10 cellular contexts compared by ENCODE assay signal in the genomic region with DNA sequence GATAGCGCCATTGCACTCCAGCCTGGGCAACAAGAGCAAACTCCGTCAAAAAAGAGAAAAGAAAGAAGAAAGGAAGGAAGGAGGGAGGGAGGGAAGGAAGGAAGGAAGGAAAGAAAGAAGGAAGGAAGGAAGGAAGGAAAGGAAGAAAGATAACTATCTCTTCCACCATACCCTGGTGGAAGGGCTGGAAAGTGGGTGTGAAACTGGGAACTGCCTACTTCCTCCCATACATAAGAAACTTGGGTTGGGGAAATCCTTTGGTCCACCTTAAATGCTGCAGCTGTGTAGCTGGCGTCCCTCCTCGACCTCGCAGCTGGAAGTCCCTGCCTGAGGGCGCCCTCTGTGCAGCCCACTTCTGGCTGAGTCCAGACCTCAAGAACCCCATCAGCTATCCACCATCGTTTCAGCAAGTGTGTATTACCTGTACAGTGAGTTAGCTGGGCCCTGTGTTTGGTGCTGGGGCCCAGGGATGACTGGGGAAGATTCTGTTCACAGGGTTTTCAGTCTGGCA. TPM values are rescaled to one million over a fixed set of nuclear protein-coding genes. Genes with fewer than 3 reads are reported as not detected.
A peak's percentile ranks its signal among the peaks of the same experiment; 100 is the strongest.
DNase-seq lines count a peak whose midpoint lies in the region; ATAC-seq, FAIRE-seq and TF ChIP-seq lines count a peak whose summit lies in the region.
"Had no signal": no experiment of that assay in that cellular context is flagged by ENCODE, and none has a peak within 500 bp of the region (broad histone marks: within the 10 kb centered on the region; RNA-seq: fewer than 3 reads in every experiment).

No MANE protein-coding gene starts in this region.

- H3K36me3 ChIP-seq in Panc1 (ENCODE audit: control insufficient read depth, insufficient read depth, low read length) (no peaks in the 10 kb centered on the region), psoas muscle (ENCODE audit: insufficient read depth in 1 of 2, low read depth in 1 of 2) (no peaks in the 10 kb centered on the region)

- DNase-seq in GM18507 (ENCODE audit: extremely low spot score, insufficient read length, low read depth): no peak
- no peak for DNase-seq in Panc1 (ENCODE audit: low read depth, low spot score)
- peak; percentile 62 for DNase-seq in fibroblast of villous mesenchyme (ENCODE audit: low read depth)
- DNase-seq in psoas muscle: peak; percentile 28 to 58
- DNase-seq in NCI-H187 treated with DMSO at 0.1 percent for 48 hours (lab: John Stamatoyannopoulos, UW): no peak
- DNase-seq in NCI-H2029 treated with DMSO at 0.1 percent for 48 hours (lab: John Stamatoyannopoulos, UW): no peak
- DNase-seq: stimulated activated naive CD4-positive, alpha-beta T cell treated with Interleukin-2 at 50 U/mL for 16 hours had no signal

- 36 to 42% (median 40%) methylated on average over 7 of the region's 7 CpGs for WGBS in psoas muscle, 3 donors

- CTCF ChIA-PET in Panc1 (lab: Charles Lee): interaction anchor here (1.0 kb wide), 1 partner anchor 27 kb away, joined by 3 read pairs; no protein-coding TSS in a partner anchor

- TF ChIP-seq CTCF in Panc1 (IDR thresholded peaks at IDR 0.05) (no peak), fibroblast of villous mesenchyme (IDR thresholded peaks at IDR 0.05; ENCODE audit: insufficient read depth, low read depth, low read length) (no peak), psoas muscle (IDR thresholded peaks at IDR 0.05) (no peak)

- H3K9me3 ChIP-seq in Panc1 (ENCODE audit: control insufficient read depth, insufficient read depth, low read depth, low read length) (no peaks in the 10 kb centered on the region), psoas muscle (no peaks in the 10 kb centered on the region)

- H3K4me3 ChIP-seq in Panc1 (ENCODE audit: low read depth in 2 of 2, low read length in 2 of 2) (no peak overlapping the region), fibroblast of villous mesenchyme (ENCODE audit: low read depth, low read length) (peak overlapping the region; percentile 37), psoas muscle (peak overlapping the region; percentile 33)

- ATAC-seq in Panc1 (peak; percentile 12), psoas muscle (no peak), HG03280 (IDR thresholded peaks at IDR 0.05; ENCODE audit: unreplicated experiment) (no peak)
- ATAC-seq: activated CD4-positive, CD25-positive, alpha-beta regulatory T cell treated with anti-CD3 and anti-CD28 coated beads, Interleukin-2, amount 50 U/mL, for 24 hours had no signal

- POLR2A ChIA-PET in Panc1 (lab: Charles Lee): interaction anchor here (0.6 kb wide), 1 partner anchor 16 kb away, joined by 6 read pairs; no protein-coding TSS in a partner anchor

- intact Hi-C loops in Panc1 (cut with micrococcal nuclease; ENCODE audit: unreplicated experiment) (no loop called here), psoas muscle (cut with DNase I) (no loop called here)

- FAIRE-seq in GM18507 (lab: Jason Lieb, UNC): peak; percentile 69

- BruUV-seq in Panc1 (replicated peaks; lab: Mats Ljungman, UMichigan): TSS peak; percentile 89

- H3K27ac ChIP-seq in Panc1 (ENCODE audit: low read length) (peak overlapping the region; percentile 57), psoas muscle (peak overlapping the region; percentile 72)

- in situ Hi-C loops in Panc1 (cut with HindIII; ENCODE audit: low pct_unique_long_range_greater_than_20kb, low sequenced_read_pairs): no loop called here

- H3K27me3 ChIP-seq in Panc1 (ENCODE audit: control insufficient read depth, insufficient read depth, low read length): no peaks in the 10 kb centered on the region
- no peaks in the 10 kb centered on the region for H3K27me3 ChIP-seq in psoas muscle (ENCODE audit: insufficient read depth in 3 of 3, low read length in 2 of 3)

- H3K4me1 ChIP-seq in Panc1 (ENCODE audit: control insufficient read depth, insufficient read depth, low read length): peaks cover 12% of the 10 kb centered on the region
- H3K4me1 ChIP-seq in psoas muscle: peaks cover 26% of the 10 kb centered on the region

RNA-seq across cellular contexts. Expression of a gene that starts 4.6 kb away (rescaled TPM):
- total RNA-seq in Panc1 (2021; ENCODE audit: unreplicated experiment) (1.9 TPM), fibroblast of villous mesenchyme (0.97 and 5.2 TPM in 2 replicates), psoas muscle (1 to 10 TPM; 2.0 to 6.2 (median 3.3) TPM)
- polyA plus RNA-seq in Panc1 (2012; ENCODE audit: insufficient read length): 1.7 TPM
- polyA plus RNA-seq in psoas muscle: 1 to 10 TPM; 3.1 to 5.2 (median 3.7) TPM

RNA-seq across cellular contexts. Expression of a gene that starts 8.7 kb away (rescaled TPM):
- total RNA-seq in Panc1 (2021; ENCODE audit: unreplicated experiment) (0.57 TPM), fibroblast of villous mesenchyme (0.43 TPM in 1 of 2 replicates, not detected in the other), psoas muscle (under 1 TPM; 0.77 to 0.89 (median 0.82) TPM)
- not detected for polyA plus RNA-seq in Panc1 (2012; ENCODE audit: insufficient read length)
- polyA plus RNA-seq in psoas muscle: under 1 TPM; 0.10 to 0.27 (median 0.26) TPM
- total RNA-seq: myocyte had no signal

RNA-seq across cellular contexts. Expression of a gene that starts 20.2 kb away (rescaled TPM):
- 294 TPM for total RNA-seq in Panc1 (2021; ENCODE audit: unreplicated experiment)
- 384 TPM for polyA plus RNA-seq in Panc1 (2012; ENCODE audit: insufficient read length)
- total RNA-seq in fibroblast of villous mesenchyme: 264 and 280 TPM in 2 replicates
- 100 to 1,000 TPM; 174 to 238 (median 189) TPM for total RNA-seq in psoas muscle
- 100 to 1,000 TPM; 260 to 506 (median 336) TPM for polyA plus RNA-seq in psoas muscle

RNA-seq across cellular contexts. Expression of a gene that starts 20.2 kb away (rescaled TPM):
- total RNA-seq in Panc1 (2021; ENCODE audit: unreplicated experiment): 23.3 TPM
- polyA plus RNA-seq in Panc1 (2012; ENCODE audit: insufficient read length): 18.4 TPM
- 21.6 and 23.8 TPM in 2 replicates for total RNA-seq in fibroblast of villous mesenchyme
- total RNA-seq in psoas muscle: 1 to 10 TPM; 2.6 to 7.7 (median 4.5) TPM
- 1 to 10 TPM; 4.6 to 9.8 (median 7.1) TPM for polyA plus RNA-seq in psoas muscle

RNA-seq across cellular contexts. Expression of a gene that starts 33.5 kb away (rescaled TPM):
- total RNA-seq in Panc1 (2021; ENCODE audit: unreplicated experiment): not detected
- not detected for polyA plus RNA-seq in Panc1 (2012; ENCODE audit: insufficient read length)
- not detected in 2 replicates for total RNA-seq in fibroblast of villous mesenchyme
- total RNA-seq in psoas muscle: not detected
- polyA plus RNA-seq in psoas muscle: under 1 TPM in 1 of 3 donors, not detected in 2; 0.04 TPM

Comparison
In these comparisons a context has a peak if more than half of its experiments do, and no peak if none do; other contexts are left out.
1. DNase-seq: peak in fibroblast of villous mesenchyme (single experiment) and psoas muscle (2 of 2); none in GM18507 (single experiment), Panc1 (single experiment), NCI-H187 treated with DMSO at 0.1 percent for 48 hours (single experiment) and NCI-H2029 treated with DMSO at 0.1 percent for 48 hours (single experiment).
2. H3K4me3 ChIP-seq: peak in fibroblast of villous mesenchyme (single experiment) and psoas muscle (single experiment); none in Panc1 (0 of 2).